ENCODE assay signal across 8 cellular contexts in genomic region chr4:13545394-13545808, GRCh38. TPM values are rescaled to one million over a fixed set of nuclear protein-coding genes. Genes with fewer than 3 reads are reported as not detected.
DNase-seq lines count a peak whose midpoint lies in the region; ATAC-seq and TF ChIP-seq lines count a peak whose summit lies in the region.

No MANE protein-coding gene starts in this region.

- no peaks in the 10 kb centered on the region for H3K27me3 ChIP-seq in KMS-11 (ENCODE audit: insufficient read depth, low read depth)
- H3K27me3 ChIP-seq in neural cell (ENCODE audit: insufficient read depth, low read depth, low read length): peaks cover 99% of the 10 kb centered on the region

- no peak overlapping the region for H3K27ac Mint-ChIP-seq in CD14-positive monocyte
- no peak overlapping the region for H3K27ac Mint-ChIP-seq in dendritic cell treated with granulocyte-macrophage colony-stimulating factor and Interleukin-4, amounts not matched to agents 40 ng/mL and 50 ng/mL, for 4 days

- H3K4me1 ChIP-seq in KMS-11 (ENCODE audit: low read depth, poor library complexity, severe bottlenecking): peaks cover 12% of the 10 kb centered on the region

- H3K79me2 ChIP-seq in KMS-11 (ENCODE audit: insufficient read depth, low read depth) (peaks cover 21% of the 10 kb centered on the region), neural cell (replicated peaks; ENCODE audit: insufficient read depth, low read length) (no peaks in the 10 kb centered on the region)

- peaks cover 3% of the 10 kb centered on the region for H3K9me3 ChIP-seq in neural cell (ENCODE audit: low read length)

- H3K4me3 ChIP-seq in KMS-11 (IDR thresholded peaks at IDR 0.05; ENCODE audit: insufficient read depth, low read depth, low read length) (peak overlapping the region; percentile 5), neural cell (ENCODE audit: low read length) (no peak overlapping the region)

- peaks cover 84 to 97% (median 96%) of the 10 kb centered on the region in 3 donors for H3K27me3 Mint-ChIP-seq in CD14-positive monocyte (ENCODE audit: low read depth in 3 of 3)
- peaks cover 93% of the 10 kb centered on the region for H3K27me3 Mint-ChIP-seq in dendritic cell treated with granulocyte-macrophage colony-stimulating factor and Interleukin-4, amounts not matched to agents 40 ng/mL and 50 ng/mL, for 4 days

- H3K27ac ChIP-seq in KMS-11 (peak overlapping the region; percentile 91), neural cell (ENCODE audit: low read length) (no peak overlapping the region)

- H3K9me2 ChIP-seq in neural cell (ENCODE audit: insufficient read depth, low read length): no peaks in the 10 kb centered on the region

- H3K9me3 Mint-ChIP-seq in CD14-positive monocyte: peaks cover 4 to 45% (median 25%) of the 10 kb centered on the region in 7 donors
- no peaks in the 10 kb centered on the region for H3K9me3 Mint-ChIP-seq in dendritic cell treated with granulocyte-macrophage colony-stimulating factor and Interleukin-4, amounts not matched to agents 40 ng/mL and 50 ng/mL, for 4 days

- H3K4me3 Mint-ChIP-seq in CD14-positive monocyte: peak overlapping the region; percentile 83 to 97
- peak overlapping the region; percentile 96 for H3K4me3 Mint-ChIP-seq in dendritic cell treated with granulocyte-macrophage colony-stimulating factor and Interleukin-4, amounts not matched to agents 40 ng/mL and 50 ng/mL, for 4 days

- no peaks in the 10 kb centered on the region for H3K36me3 ChIP-seq in KMS-11 (ENCODE audit: insufficient read depth)
- no peaks in the 10 kb centered on the region for H3K36me3 ChIP-seq in neural cell (ENCODE audit: insufficient read depth, low read length)

- DNase-seq in CD14-positive monocyte (ENCODE audit: low spot score) (no peak), NCI-H2227 (lab: John Stamatoyannopoulos, UW; ENCODE audit: unreplicated experiment) (no peak), GM13977 (ENCODE audit: low spot score) (no peak), C1 segment of cervical spinal cord (lab: John Stamatoyannopoulos, UW) (no peak)

- peak overlapping the region; percentile 81 for H3K9ac ChIP-seq in KMS-11
- H3K9ac ChIP-seq in neural cell (ENCODE audit: low read length): no peak overlapping the region

- H3K4me2 ChIP-seq in KMS-11: peak overlapping the region; percentile 92
- H3K4me2 ChIP-seq in neural cell (ENCODE audit: low read length): no peak overlapping the region

- H3F3A ChIP-seq in neural cell (ENCODE audit: insufficient read depth, low read length, poor library complexity, severe bottlenecking): no peaks in the 10 kb centered on the region

- no peak for ATAC-seq in GM18511 (IDR thresholded peaks at IDR 0.05; ENCODE audit: unreplicated experiment)

- H4K20me1 ChIP-seq in KMS-11 (ENCODE audit: insufficient read depth): no peaks in the 10 kb centered on the region
- no peaks in the 10 kb centered on the region for H4K20me1 ChIP-seq in neural cell (ENCODE audit: insufficient read depth)

- TF ChIP-seq CTCF in CD14-positive monocyte (IDR thresholded peaks at IDR 0.05): no peak
- TF ChIP-seq CTCF in KMS-11 (conservative IDR thresholded peaks at IDR 0.05; ENCODE audit: low read depth, low read length): no peak
- TF ChIP-seq CTCF in neural cell (IDR thresholded peaks at IDR 0.05; ENCODE audit: poor library complexity, severe bottlenecking): no peak
- TF ChIP-seq CTCF in GM13977 (IDR thresholded peaks at IDR 0.05; ENCODE audit: extremely low read depth, insufficient read depth, missing control alignments): no peak

- in situ Hi-C loops in GM13977 (cut with MboI; ENCODE audit: low pct_unique_long_range_greater_than_20kb, low sequenced_read_pairs, unreplicated experiment): loop anchor here (10.0 kb wide), 1 partner anchor 811 kb away; no protein-coding TSS in a partner anchor

- H2AFZ ChIP-seq in KMS-11 (ENCODE audit: low read depth): peak overlapping the region; percentile 34; the same call in 1 of the 2 replicates
- no peak overlapping the region for H2AFZ ChIP-seq in neural cell (ENCODE audit: low read depth, low read length)

- peaks cover 52% of the 10 kb centered on the region for H3K4me1 Mint-ChIP-seq in CD14-positive monocyte
- H3K4me1 Mint-ChIP-seq in dendritic cell treated with granulocyte-macrophage colony-stimulating factor and Interleukin-4, amounts not matched to agents 40 ng/mL and 50 ng/mL, for 4 days (ENCODE audit: low read depth): peaks cover 70% of the 10 kb centered on the region

- H3K36me3 Mint-ChIP-seq in CD14-positive monocyte: peaks cover 7 to 21% of the 10 kb centered on the region in 2 donors
- H3K36me3 Mint-ChIP-seq in dendritic cell treated with granulocyte-macrophage colony-stimulating factor and Interleukin-4, amounts not matched to agents 40 ng/mL and 50 ng/mL, for 4 days (ENCODE audit: low read depth): peaks cover 7% of the 10 kb centered on the region

- no peak for TF ChIP-seq EP300 in neural cell (conservative IDR thresholded peaks at IDR 0.05; ENCODE audit: poor library complexity, severe bottlenecking)

- no peak for TF ChIP-seq RAD21 in neural cell (conservative IDR thresholded peaks at IDR 0.05)

- intact Hi-C loops in CD14-positive monocyte (cut with micrococcal nuclease): loop anchor here in 1 of 2 donors (5.0 to 10.0 kb wide), 2 partner anchors 701 to 818 kb away; no protein-coding TSS in a partner anchor
- intact Hi-C loops in dendritic cell treated with granulocyte-macrophage colony-stimulating factor and Interleukin-4, amounts not matched to agents 40 ng/mL and 50 ng/mL, for 4 days (cut with micrococcal nuclease): loop anchor here (2.0 kb wide), 1 partner anchor 61 kb away; the partner anchor contains the start of gene RAB28

TF ChIP-seq in neural cell, 6 proteins besides CTCF, POLR2A, EP300 and RAD21:
- TF ChIP-seq POLR2AphosphoS5 (IDR thresholded peaks at IDR 0.05) (peak; percentile 30), MXI1 (conservative IDR thresholded peaks at IDR 0.05; ENCODE audit: poor library complexity, severe bottlenecking) (no peak)
TF ChIP-seq in neural cell: peak in this region for 1.

RNA-seq across cellular contexts. Expression of gene NKX3-2, which starts 1.1 kb away (rescaled TPM):
- polyA plus RNA-seq in CD14-positive monocyte (not detected), neural cell (not detected in 2 replicates)
- polyA minus RNA-seq in neural cell: not detected in 2 replicates
